8 cellular contexts compared by ENCODE assay signal in genomic region chr1:88701275-88701674, GRCh38. TPM values are rescaled to one million over a fixed set of nuclear protein-coding genes. Genes with fewer than 3 reads are reported as not detected.
DNase-seq lines count a peak whose midpoint lies in the region; ATAC-seq, FAIRE-seq and TF ChIP-seq lines count a peak whose summit lies in the region.

No MANE protein-coding gene starts in this region.

- WGBS in right cardiac atrium: 58% methylated on average over 2 of the region's 2 CpGs

- DNase-seq in GM12891 (ENCODE audit: insufficient read length, low spot score) (no peak), right cardiac atrium (no peak), glutamatergic neuron (no peak), COLO829 (ENCODE audit: low spot score) (no peak), ureter (ENCODE audit: low spot score) (no peak), kidney glomerular epithelial cell (lab: John Stamatoyannopoulos, UW) (no peak)

- H3K9me3 ChIP-seq in right cardiac atrium (ENCODE audit: control insufficient read depth, low read length): no peaks in the 10 kb centered on the region

- peak; percentile 60 for FAIRE-seq in GM12891 (lab: Jason Lieb, UNC)

- H3K27me3 ChIP-seq in right cardiac atrium (ENCODE audit: control insufficient read depth, insufficient read depth): no peaks in the 10 kb centered on the region

- H3K27ac ChIP-seq in right cardiac atrium (ENCODE audit: low read length): no peak overlapping the region

- H3K9me3 Mint-ChIP-seq in IgD-negative memory B cell: no peaks in the 10 kb centered on the region
- H3K9me3 Mint-ChIP-seq in glutamatergic neuron (ENCODE audit: unreplicated experiment): no peaks in the 10 kb centered on the region

- no peaks in the 10 kb centered on the region for H3K27me3 Mint-ChIP-seq in IgD-negative memory B cell
- H3K27me3 Mint-ChIP-seq in glutamatergic neuron (ENCODE audit: unreplicated experiment): no peaks in the 10 kb centered on the region

- H3K36me3 Mint-ChIP-seq in IgD-negative memory B cell (peaks cover 3% of the 10 kb centered on the region), glutamatergic neuron (ENCODE audit: unreplicated experiment) (no peaks in the 10 kb centered on the region)

- TF ChIP-seq POLR2A in GM12891 (IDR thresholded peaks at IDR 0.05; ENCODE audit: low read depth, low read length): no peak

- H3K4me1 Mint-ChIP-seq in IgD-negative memory B cell: peaks cover 35 to 50% (median 37%) of the 10 kb centered on the region in 3 donors
- peaks cover 9% of the 10 kb centered on the region for H3K4me1 Mint-ChIP-seq in glutamatergic neuron (ENCODE audit: low read depth, unreplicated experiment)

- H3K4me1 ChIP-seq in right cardiac atrium (ENCODE audit: control insufficient read depth, insufficient read depth, low read length): peaks cover 3% of the 10 kb centered on the region

- H3K4me3 ChIP-seq in right cardiac atrium (ENCODE audit: low read length): no peak overlapping the region

- peak overlapping the region; percentile 31 to 77 (median 51) for H3K27ac Mint-ChIP-seq in IgD-negative memory B cell
- no peak overlapping the region for H3K27ac Mint-ChIP-seq in glutamatergic neuron (ENCODE audit: unreplicated experiment)

- intact Hi-C loops in right cardiac atrium (cut with DNase I): no loop called here

- peak overlapping the region in 3 of 4 donors; percentile 20 to 39 (median 36) for H3K4me3 Mint-ChIP-seq in IgD-negative memory B cell
- no peak overlapping the region for H3K4me3 Mint-ChIP-seq in glutamatergic neuron (ENCODE audit: unreplicated experiment)

- ATAC-seq in GM21723 (IDR thresholded peaks at IDR 0.05; ENCODE audit: unreplicated experiment): peak; percentile 86
- ATAC-seq in right cardiac atrium: peak; percentile 33 to 61

- TF ChIP-seq CTCF in glutamatergic neuron (IDR thresholded peaks at IDR 0.05; ENCODE audit: partially characterized antibody, unreplicated experiment): no peak

TF ChIP-seq in GM12891, 5 proteins besides CTCF, POLR2A, EP300 and RAD21:
- TF ChIP-seq TAF1 (IDR thresholded peaks at IDR 0.05; ENCODE audit: low read depth, low read length): no peak
- peak; percentile 85 for TF ChIP-seq SPI1 (IDR thresholded peaks at IDR 0.05; ENCODE audit: low read depth, low read length)

RNA-seq across cellular contexts. Expression of gene PKN2, which starts 17.2 kb away (rescaled TPM):
- 7.4 TPM for polyA plus RNA-seq in GM12891 (2012; ENCODE audit: low read depth, missing spikeins)
- polyA plus RNA-seq in IgD-negative memory B cell: 9.2 TPM
- 10 to 100 TPM; 30.1 to 33.8 (median 31.7) TPM for total RNA-seq in right cardiac atrium
- 9.8 TPM for polyA plus RNA-seq in right cardiac atrium
- total RNA-seq in glutamatergic neuron (ENCODE audit: unreplicated experiment): 39.1 TPM
- total RNA-seq in ureter: 95.4 TPM
